In genomic region chr19:46409146-46409545, GRCh38 we compare ENCODE assay signal across 22 cellular contexts. TPM values are rescaled to one million over a fixed set of nuclear protein-coding genes. Genes with fewer than 3 reads are reported as not detected.
DNase-seq lines count a peak whose midpoint lies in the region; ATAC-seq, FAIRE-seq and TF ChIP-seq lines count a peak whose summit lies in the region.
"Had no signal": no experiment of that assay in that cellular context is flagged by ENCODE, and none has a peak within 500 bp of the region (broad histone marks: within the 10 kb centered on the region; RNA-seq: fewer than 3 reads in every experiment).

No MANE protein-coding gene starts in this region.

- TF ChIP-seq POLR2A in heart left ventricle (IDR thresholded peaks at IDR 0.05) (no peak), H1 (IDR thresholded peaks at IDR 0.05; ENCODE audit: control extremely low read depth in 1 of 2, low read depth in 2 of 2, low read length in 2 of 2) (no peak)

- no peak overlapping the region for H3K27ac Mint-ChIP-seq in neural progenitor cell
- H3K27ac Mint-ChIP-seq: activated naive CD4-positive, alpha-beta T cell treated with anti-CD3 and anti-CD28 coated beads, Interleukin-2, amount 10 ng/mL, durations not matched to agents 7 days and 5 days; stimulated activated effector memory CD8-positive, alpha-beta T cell treated with anti-CD3 and anti-CD28 coated beads, Interleukin-12 subunit alpha, Interleukin-12 subunit beta, amount 100 ng/mL, for 72 hours had no signal

- no peak for ATAC-seq in heart left ventricle
- ATAC-seq: stimulated activated effector memory CD8-positive, alpha-beta T cell treated with anti-CD3 and anti-CD28 coated beads, Interleukin-12 subunit alpha, Interleukin-12 subunit beta, amount 100 ng/mL, for 72 hours had no signal

- WGBS in heart left ventricle, 4 donors = 50 to 80% (median 73%) methylated on average over 1 of the region's 1 CpG
- 30% methylated on average over 1 of the region's 1 CpG; no CpG with 5 or more reads in 1 of the 2 experiments for whole genome bisulfite sequencing in H1 (ENCODE audit: extremely low coverage in 1 of 2, insufficient coverage in 1 of 2, insufficient read length in 1 of 2, insufficient replicate concordance in 2 of 2, low coverage in 1 of 2, low lambda C conversion rate in 2 of 2, missing lambda C conversion rate in 1 of 2), 2 experiments
- no CpG with 5 or more reads among the region's 1 CpG for WGBS in neuronal stem cell (ENCODE audit: extremely low coverage in 2 of 2, insufficient read length in 2 of 2, insufficient replicate concordance in 1 of 2), 2 donors

- H3K4me2 ChIP-seq in H1 (ENCODE audit: insufficient read depth in 1 of 2, low read depth in 2 of 2, low read length in 2 of 2) (peak overlapping the region in 1 of 2 experiments; percentile 89; a peak in 3 of 4 replicates), neuronal stem cell (ENCODE audit: insufficient read depth, low read length, poor library complexity, severe bottlenecking) (no peak overlapping the region), MM.1S (ENCODE audit: low read depth, low read length) (no peak overlapping the region), neural progenitor cell (no peak overlapping the region)

- peaks cover 30% of the 10 kb centered on the region for H3K23me2 ChIP-seq in H1 (ENCODE audit: low read depth, low read length)

- H3K4me1 Mint-ChIP-seq in neural progenitor cell = peaks cover 75% of the 10 kb centered on the region

- H3K79me1 ChIP-seq in H1 (ENCODE audit: low read depth, low read length) (peaks cover 3% of the 10 kb centered on the region), neuronal stem cell (ENCODE audit: low read depth, low read length) (peaks cover 7% of the 10 kb centered on the region)

- no peak for TF ChIP-seq EP300 in H1 (IDR thresholded peaks at IDR 0.05; ENCODE audit: borderline replicate concordance in 1 of 2, low read depth in 2 of 2, low read length in 2 of 2)

- DNase-seq in right atrium auricular region (ENCODE audit: low spot score) = no peak
- no peak for DNase-seq in heart left ventricle
- DNase-seq in H1 (ENCODE audit: low read depth in 1 of 2, low spot score in 2 of 2) = no peak
- DNase-seq in neuronal stem cell (ENCODE audit: low spot score) = no peak
- DNase-seq in MM.1S = no peak
- no peak for DNase-seq in neural progenitor cell (ENCODE audit: low spot score)
- DNase-seq in HCEC 1CT = no peak
- no peak for DNase-seq in stimulated activated CD4-positive, alpha-beta T cell treated with anti-CD3 and anti-CD28 coated beads, Interleukin-4, amount 100 ng/mL, for 1 hour
- DNase-seq: activated CD4-positive, alpha-beta T cell treated with anti-CD3 and anti-CD28 coated beads for 4 hours; activated naive CD4-positive, alpha-beta T cell treated with anti-CD3 and anti-CD28 coated beads, Interleukin-2, amount 10 ng/mL, durations not matched to agents 7 days and 5 days; Calu3; central memory CD4-positive, alpha-beta T cell; foreskin melanocyte; NCI-H446 treated with DMSO at 0.1 percent for 48 hours had no signal

- H2AK5ac ChIP-seq in H1 (ENCODE audit: low read depth, low read length) = no peak overlapping the region
- H2AK5ac ChIP-seq in neuronal stem cell (ENCODE audit: low read depth, low read length) = no peak overlapping the region

- H3K79me2 ChIP-seq in H1 (ENCODE audit: control insufficient read depth in 1 of 2, insufficient read depth in 2 of 2, low read length in 2 of 2) = peaks cover 0 to 16% of the 10 kb centered on the region in 2 experiments; a peak in 2 of 4 replicates
- H3K79me2 ChIP-seq in MM.1S (ENCODE audit: low read length) = no peaks in the 10 kb centered on the region
- peaks cover 9% of the 10 kb centered on the region for H3K79me2 ChIP-seq in neural progenitor cell (ENCODE audit: low read depth)

- H3K23ac ChIP-seq in H1 (ENCODE audit: insufficient read length) = no peak overlapping the region
- no peak overlapping the region for H3K23ac ChIP-seq in neuronal stem cell (ENCODE audit: low read depth, low read length, poor library complexity)

- H3K4me1 ChIP-seq in right atrium auricular region = peaks cover 0 to 62% of the 10 kb centered on the region in 2 donors
- H3K4me1 ChIP-seq in heart left ventricle = peaks cover 0 to 62% (median 20%) of the 10 kb centered on the region in 12 donors
- H3K4me1 ChIP-seq in H1 (replicated peaks in 1 of 4; ENCODE audit: control insufficient read depth in 3 of 4, insufficient read depth in 4 of 4, low read length in 3 of 4) = peaks cover 3 to 32% (median 23%) of the 10 kb centered on the region in 4 experiments; a peak in 6 of 7 replicates
- H3K4me1 ChIP-seq in neuronal stem cell (ENCODE audit: control insufficient read depth in 2 of 2, insufficient read depth in 1 of 2, low read depth in 1 of 2, low read length in 2 of 2) = peaks cover 33 to 34% of the 10 kb centered on the region in 2 donors
- H3K4me1 ChIP-seq in MM.1S (ENCODE audit: low read length) = no peaks in the 10 kb centered on the region
- peaks cover 30% of the 10 kb centered on the region for H3K4me1 ChIP-seq in neural progenitor cell

- CTCF ChIA-PET in H1 (lab: Charles Lee; ENCODE audit: partially characterized antibody) = interaction anchor here (0.9 to 3.4 kb wide), 8 partner anchors 9 to 120 kb away, joined by 3 to 16 read pairs (median 4); no protein-coding TSS in a partner anchor

- no peak overlapping the region for H4K5ac ChIP-seq in H1 (ENCODE audit: insufficient read length, low read depth, low read length)

- no peak overlapping the region for H2AFZ ChIP-seq in H1 (ENCODE audit: low read length)
- H2AFZ ChIP-seq in neuronal stem cell (ENCODE audit: low read length) = no peak overlapping the region
- no peak overlapping the region for H2AFZ ChIP-seq in MM.1S (ENCODE audit: low read length)
- H2AFZ ChIP-seq in neural progenitor cell (replicated peaks) = no peak overlapping the region

- no peak for TF ChIP-seq RAD21 in H1 (IDR thresholded peaks at IDR 0.05 in 1 of 2, conservative IDR thresholded peaks at IDR 0.05 in 1 of 2; ENCODE audit: low read depth in 2 of 2, low read length in 2 of 2)

- H3K9ac ChIP-seq in H1 (replicated peaks in 1 of 4; ENCODE audit: extremely low read depth in 1 of 4, low read depth in 3 of 4, low read length in 3 of 4) (no peak overlapping the region), neuronal stem cell (ENCODE audit: low read depth, low read length, poor library complexity) (no peak overlapping the region), MM.1S (ENCODE audit: low read length) (no peak overlapping the region), neural progenitor cell (no peak overlapping the region)

- H3K4me3 Mint-ChIP-seq in neural progenitor cell = no peak overlapping the region
- H3K4me3 Mint-ChIP-seq: activated naive CD4-positive, alpha-beta T cell treated with anti-CD3 and anti-CD28 coated beads, Interleukin-2, amount 10 ng/mL, durations not matched to agents 7 days and 5 days; stimulated activated effector memory CD8-positive, alpha-beta T cell treated with anti-CD3 and anti-CD28 coated beads, Interleukin-12 subunit alpha, Interleukin-12 subunit beta, amount 100 ng/mL, for 72 hours had no signal

- H3K14ac ChIP-seq in H1 (ENCODE audit: insufficient read length) (no peak overlapping the region), neuronal stem cell (ENCODE audit: low read length) (no peak overlapping the region)

- H2BK12ac ChIP-seq in H1 (ENCODE audit: low read depth, low read length) = no peak overlapping the region
- H2BK12ac ChIP-seq in neuronal stem cell (ENCODE audit: low read length) = no peak overlapping the region

- TF ChIP-seq CTCF in right atrium auricular region (IDR thresholded peaks at IDR 0.05) (no peak), heart left ventricle (IDR thresholded peaks at IDR 0.05) (no peak), H1 (IDR thresholded peaks at IDR 0.05; ENCODE audit: control extremely low read depth in 1 of 3, insufficient read depth in 1 of 3, low read depth in 1 of 3, low read length in 3 of 3) (no peak), MM.1S (IDR thresholded peaks at IDR 0.05; ENCODE audit: low read length) (no peak), neural progenitor cell (IDR thresholded peaks at IDR 0.05) (no peak)

- H3K27ac ChIP-seq in right atrium auricular region = peak overlapping the region; percentile 54 to 78
- H3K27ac ChIP-seq in heart left ventricle = peak overlapping the region in 4 of 12 donors; percentile 37 to 71 (median 62)
- H3K27ac ChIP-seq in H1 (ENCODE audit: low read depth, low read length) = no peak overlapping the region
- peak overlapping the region; percentile 24 for H3K27ac ChIP-seq in neuronal stem cell (replicated peaks; ENCODE audit: low read length)
- H3K27ac ChIP-seq in MM.1S (ENCODE audit: low read length) = no peak overlapping the region
- no peak overlapping the region for H3K27ac ChIP-seq in neural progenitor cell
- H3K27ac ChIP-seq: SJSA1 had no signal

- H3K27me3 Mint-ChIP-seq in neural progenitor cell (ENCODE audit: insufficient read depth, low read depth) = peaks cover 25% of the 10 kb centered on the region

- H3F3A ChIP-seq in MM.1S (ENCODE audit: insufficient read depth, low read length) (no peaks in the 10 kb centered on the region), neural progenitor cell (ENCODE audit: low read depth) (peaks cover 34% of the 10 kb centered on the region)

- no peak overlapping the region for H4K8ac ChIP-seq in H1 (ENCODE audit: extremely low read depth, insufficient read depth, low read length)
- H4K8ac ChIP-seq in neuronal stem cell (ENCODE audit: low read depth, low read length) = no peak overlapping the region

- no peak overlapping the region for H3K18ac ChIP-seq in H1 (ENCODE audit: extremely low read depth, low read length)
- no peak overlapping the region for H3K18ac ChIP-seq in neuronal stem cell (ENCODE audit: low read length)

- H2BK15ac ChIP-seq in H1 (ENCODE audit: low read length) (no peak overlapping the region; the same call in 1 of the 2 replicates), neuronal stem cell (ENCODE audit: low read length) (no peak overlapping the region)

- H4K91ac ChIP-seq in H1 (replicated peaks; ENCODE audit: insufficient read length, low read length) = no peak overlapping the region
- H4K91ac ChIP-seq in neuronal stem cell (ENCODE audit: low read depth, low read length, poor library complexity) = no peak overlapping the region

- H2BK5ac ChIP-seq in H1 (ENCODE audit: low read depth, low read length) (0 out of 2 replicates have a peak overlapping the region, but pooled peaks have one; percentile 48), neuronal stem cell (ENCODE audit: low read length) (no peak overlapping the region)

- H4K20me1 ChIP-seq in H1 (replicated peaks in 1 of 2; ENCODE audit: control insufficient read depth in 1 of 2, insufficient read depth in 2 of 2, low read length in 2 of 2) (peaks cover 8 to 14% of the 10 kb centered on the region in 2 experiments), MM.1S (ENCODE audit: insufficient read depth, low read length) (no peaks in the 10 kb centered on the region), neural progenitor cell (ENCODE audit: low read depth) (peaks cover 20% of the 10 kb centered on the region)

- no peak for FAIRE-seq in H1 (lab: Jason Lieb, UNC)
- FAIRE-seq: islet of Langerhans had no signal

- H3K56ac ChIP-seq in H1 (replicated peaks; ENCODE audit: insufficient read length, low read depth, low read length) = no peak overlapping the region

- H3K9me3 ChIP-seq in right atrium auricular region (no peaks in the 10 kb centered on the region), heart left ventricle (no peaks in the 10 kb centered on the region), H1 (ENCODE audit: insufficient read depth in 2 of 2, low read depth in 1 of 2, low read length in 1 of 2) (no peaks in the 10 kb centered on the region), neuronal stem cell (replicated peaks in 1 of 2; ENCODE audit: control insufficient read depth in 2 of 2, insufficient read depth in 1 of 2, low read depth in 1 of 2, low read length in 2 of 2) (peaks cover 0 to 1% of the 10 kb centered on the region in 2 donors), MM.1S (replicated peaks; ENCODE audit: insufficient read depth, low read length) (no peaks in the 10 kb centered on the region), neural progenitor cell (ENCODE audit: low read depth) (no peaks in the 10 kb centered on the region)
- H3K9me3 ChIP-seq: ovary, SJSA1 had no signal

- no peak overlapping the region for H2BK20ac ChIP-seq in H1 (ENCODE audit: low read length)

- no peak overlapping the region for H3K4me3 ChIP-seq in right atrium auricular region
- no peak overlapping the region for H3K4me3 ChIP-seq in heart left ventricle
- H3K4me3 ChIP-seq in H1 (ENCODE audit: extremely low read depth in 1 of 4, insufficient read depth in 2 of 4, low read depth in 3 of 4, low read length in 4 of 4) = no peak overlapping the region
- no peak overlapping the region for H3K4me3 ChIP-seq in neuronal stem cell (ENCODE audit: low read length in 2 of 2)
- no peak overlapping the region for H3K4me3 ChIP-seq in MM.1S (ENCODE audit: low read length)
- no peak overlapping the region for H3K4me3 ChIP-seq in neural progenitor cell
- H3K4me3 ChIP-seq: lung, ovary, SJSA1 had no signal

- H2BK120ac ChIP-seq in H1 (replicated peaks; ENCODE audit: low read depth, low read length) = peak overlapping the region; percentile 50
- H2BK120ac ChIP-seq in neuronal stem cell (ENCODE audit: low read depth, low read length) = no peak overlapping the region

- H3K4ac ChIP-seq in H1 (replicated peaks; ENCODE audit: insufficient read length, low read depth, low read length) (peak overlapping the region; percentile 4), neuronal stem cell (ENCODE audit: low read length) (no peak overlapping the region)

- H3K36me3 ChIP-seq in right atrium auricular region (peaks cover 6% of the 10 kb centered on the region), heart left ventricle (peaks cover 0 to 12% (median 0%) of the 10 kb centered on the region in 9 donors), H1 (ENCODE audit: control insufficient read depth in 2 of 4, insufficient read depth in 4 of 4, low read length in 3 of 4) (0 out of 8 replicates have a peak, but pooled peaks cover 0 to 2% (median 0%) of the 10 kb centered on the region in 4 experiments), neuronal stem cell (replicated peaks in 1 of 2; ENCODE audit: control insufficient read depth in 2 of 2, insufficient read depth in 2 of 2, low read length in 2 of 2) (peaks cover 7 to 23% of the 10 kb centered on the region in 2 donors), MM.1S (replicated peaks; ENCODE audit: insufficient read depth, low read length) (no peaks in the 10 kb centered on the region), neural progenitor cell (no peaks in the 10 kb centered on the region)
- H3K36me3 ChIP-seq: ovary had no signal

- H3K27me3 ChIP-seq in right atrium auricular region = no peaks in the 10 kb centered on the region
- H3K27me3 ChIP-seq in heart left ventricle = peaks cover 0 to 70% (median 16%) of the 10 kb centered on the region in 9 donors
- peaks cover 0 to 34% (median 23%) of the 10 kb centered on the region in 4 experiments; a peak in 6 of 7 replicates for H3K27me3 ChIP-seq in H1 (replicated peaks in 1 of 4; ENCODE audit: control insufficient read depth in 3 of 4, extremely low read depth in 1 of 4, insufficient read depth in 3 of 4, low read length in 3 of 4)
- H3K27me3 ChIP-seq in neuronal stem cell (ENCODE audit: control insufficient read depth in 3 of 3, insufficient read depth in 3 of 3, low read depth in 1 of 3, low read length in 3 of 3) = peaks cover 0 to 61% (median 7%) of the 10 kb centered on the region in 3 experiments
- peaks cover 85% of the 10 kb centered on the region for H3K27me3 ChIP-seq in MM.1S (replicated peaks; ENCODE audit: insufficient read depth, low read length)
- peaks cover 71% of the 10 kb centered on the region for H3K27me3 ChIP-seq in neural progenitor cell
- H3K27me3 ChIP-seq: ovary, SJSA1 had no signal

- H3K9me3 Mint-ChIP-seq in neural progenitor cell = no peaks in the 10 kb centered on the region
- H3K9me3 Mint-ChIP-seq: activated naive CD4-positive, alpha-beta T cell treated with anti-CD3 and anti-CD28 coated beads, Interleukin-2, amount 10 ng/mL, durations not matched to agents 7 days and 5 days; stimulated activated effector memory CD8-positive, alpha-beta T cell treated with anti-CD3 and anti-CD28 coated beads, Interleukin-12 subunit alpha, Interleukin-12 subunit beta, amount 100 ng/mL, for 72 hours had no signal

- H3K36me3 Mint-ChIP-seq in neural progenitor cell = peaks cover 10% of the 10 kb centered on the region
- H3K36me3 Mint-ChIP-seq: stimulated activated effector memory CD8-positive, alpha-beta T cell treated with anti-CD3 and anti-CD28 coated beads, Interleukin-12 subunit alpha, Interleukin-12 subunit beta, amount 100 ng/mL, for 72 hours had no signal

- POLR2A ChIA-PET in H1 (lab: Charles Lee; ENCODE audit: partially characterized antibody) = interaction anchor here (1.0 to 1.8 kb wide), 5 partner anchors 21 to 81 kb away, joined by 3 to 5 read pairs (median 4); no protein-coding TSS in a partner anchor

- no peaks in the 10 kb centered on the region for H3K9me2 ChIP-seq in MM.1S (replicated peaks; ENCODE audit: insufficient read depth, low read length)

- intact Hi-C loops in heart left ventricle (cut with DNase I) = no loop called here

RNA-seq across cellular contexts. Expression of gene CCDC8, which starts 4.2 kb away (rescaled TPM):
- total RNA-seq in right atrium auricular region = 10 to 100 TPM; 30.4 to 34.6 TPM
- 10 to 100 TPM; 13.6 to 30.6 (median 24.7) TPM for total RNA-seq in heart left ventricle
- 10 to 100 TPM; 17.8 to 19.0 TPM for polyA plus RNA-seq in heart left ventricle
- 13.6 and 15.1 TPM in 2 replicates for total RNA-seq in H1 (2021; fragmentation: NEBNext Ultra II Directional; extraction: Animal tissue kit (Norgen Biotek cat#: 25700))
- polyA plus RNA-seq in H1 (2011; rRNA removed) = 4.9 and 6.6 TPM in 2 replicates
- 8.6 TPM for polyA plus RNA-seq in H1 (2011; cell fraction: cytosol; rRNA removed)
- 6.5 TPM for polyA plus RNA-seq in H1 (2011; cell fraction: nucleus; rRNA removed)
- 10.7 to 12.2 TPM (median 11.4 TPM) in 4 replicates for polyA plus RNA-seq in H1 (2012, experiment 1 of 2)
- polyA plus RNA-seq in H1 (2012, experiment 2 of 2) = 6.5 TPM
- polyA plus RNA-seq in H1 (2013, experiment 1 of 2) = 9.0 TPM
- polyA plus RNA-seq in H1 (2013, experiment 2 of 2) = 9.5 TPM
- polyA minus RNA-seq in H1 (2011; rRNA and poly(A)+ RNA removed) = 5.4 and 5.9 TPM in 2 replicates
- polyA minus RNA-seq in H1 (2011; cell fraction: cytosol; rRNA and poly(A)+ RNA removed) = 8.7 TPM
- polyA minus RNA-seq in H1 (2011; cell fraction: nucleus; rRNA and poly(A)+ RNA removed) = 6.8 TPM
- polyA plus RNA-seq in neuronal stem cell (2013, experiment 1 of 2) = 7.0 TPM
- polyA plus RNA-seq in neuronal stem cell (2013, experiment 2 of 2) = 7.6 TPM
- 2.8 and 14.1 TPM in 2 replicates for total RNA-seq in neural progenitor cell (ENCODE audit: low replicate concordance)
- total RNA-seq: Calu3; T-helper 1 cell treated with Interleukin-12 subunit alpha and Interleukin-12 subunit beta and Interleukin-4 antibody, amounts not matched to agents 30 ng/mL and 1 ng/mL, for 36 hours had no signal

RNA-seq across cellular contexts. Expression of gene PNMA8C, which starts 19.6 kb away (rescaled TPM):
- total RNA-seq in right atrium auricular region (not detected), heart left ventricle (under 1 TPM in 7 of 9 donors, not detected in 2; 0.07 to 0.19 (median 0.12) TPM), neural progenitor cell (ENCODE audit: low replicate concordance) (0.58 and 0.74 TPM in 2 replicates)
- polyA plus RNA-seq in heart left ventricle (under 1 TPM in 1 of 2 donors, not detected in 1; 0.08 TPM), H1 (2011; rRNA removed) (0.46 and 0.53 TPM in 2 replicates)
- total RNA-seq in H1 (2021; fragmentation: NEBNext Ultra II Directional; extraction: Animal tissue kit (Norgen Biotek cat#: 25700)) = 1.7 and 1.8 TPM in 2 replicates
- polyA plus RNA-seq in H1 (2011; cell fraction: cytosol; rRNA removed) = 0.48 TPM
- polyA plus RNA-seq in H1 (2011; cell fraction: nucleus; rRNA removed) = 0.46 TPM
- polyA plus RNA-seq in H1 (2012, experiment 1 of 2) = 0.66 to 1.0 TPM (median 0.76 TPM) in 4 replicates
- polyA plus RNA-seq in H1 (2012, experiment 2 of 2) = 0.10 TPM
- 0.57 TPM for polyA plus RNA-seq in H1 (2013, experiment 1 of 2)
- 0.63 TPM for polyA plus RNA-seq in H1 (2013, experiment 2 of 2)
- 0.91 and 1.1 TPM in 2 replicates for polyA minus RNA-seq in H1 (2011; rRNA and poly(A)+ RNA removed)
- polyA minus RNA-seq in H1 (2011; cell fraction: cytosol; rRNA and poly(A)+ RNA removed) = 0.59 TPM
- 0.50 TPM for polyA minus RNA-seq in H1 (2011; cell fraction: nucleus; rRNA and poly(A)+ RNA removed)
- polyA plus RNA-seq in neuronal stem cell (2013, experiment 1 of 2) = 0.52 TPM
- 0.47 TPM for polyA plus RNA-seq in neuronal stem cell (2013, experiment 2 of 2)
- total RNA-seq: A673; Calu3; epithelial cell of proximal tubule; SJSA1; T-helper 1 cell treated with Interleukin-12 subunit alpha and Interleukin-12 subunit beta and Interleukin-4 antibody, amounts not matched to agents 30 ng/mL and 1 ng/mL, for 36 hours had no signal

Comparison
In these comparisons a context has a peak if more than half of its experiments do, and no peak if none do; other contexts are left out.
1. H3K27ac ChIP-seq: peak in right atrium auricular region (2 of 2) and neuronal stem cell (single experiment); none in H1 (single experiment), MM.1S (single experiment) and neural progenitor cell (single experiment).